Comparison of ENCODE assay signal across 21 cellular contexts in the genomic region with DNA sequence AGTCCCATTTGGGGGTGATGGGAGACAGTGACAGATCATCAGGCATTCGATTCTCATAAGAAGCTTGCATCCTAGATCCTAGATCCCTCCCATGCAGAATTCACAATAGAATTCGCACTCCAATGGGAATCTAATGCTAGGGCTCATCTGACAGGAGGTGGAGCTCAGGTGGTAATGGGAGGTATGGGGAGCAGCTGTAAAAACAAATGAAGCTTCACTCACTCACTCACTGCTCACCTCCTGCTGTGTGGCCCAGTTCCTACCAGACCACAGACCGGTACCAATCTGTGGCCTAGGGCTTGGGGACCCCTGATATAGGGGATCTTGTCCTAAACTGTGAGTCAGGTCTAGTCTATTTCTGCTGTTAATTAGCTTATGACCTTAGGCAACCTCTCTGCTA.
"Had no signal": no experiment of that assay in that cellular context is flagged by ENCODE, and none has a peak within 500 bp of the region (broad histone marks: within the 10 kb centered on the region; RNA-seq: fewer than 3 reads in every experiment).

No MANE protein-coding gene starts in this region.

- H3K4me2 ChIP-seq: hepatocyte had no signal

- H3K36me3 Mint-ChIP-seq: activated CD4-positive, alpha-beta memory T cell treated with anti-CD3 and anti-CD28 coated beads for 36 hours; activated naive CD8-positive, alpha-beta T cell; mesothelial cell of epicardium had no signal

- DNase-seq: activated B cell treated with CpG ODN at 0.5 μM for 24 hours; activated CD4-positive, alpha-beta memory T cell treated with anti-CD3 and anti-CD28 coated beads for 36 hours; activated CD4-positive, alpha-beta T cell treated with anti-CD3 and anti-CD28 coated beads for 4 hours; caudate nucleus; colonic mucosa; left colon; nephron progenitor cell; nucleus accumbens; stimulated activated naive CD8-positive, alpha-beta T cell treated with anti-CD3 and anti-CD28 coated beads, Interleukin-15, Interleukin-2, amounts not matched to agents 100 U/mL and 50 U/mL, for 24 hours; substantia nigra; T-helper 9 cell; tibial artery had no signal

- H3K79me2 ChIP-seq: hepatocyte had no signal

- H2AFZ ChIP-seq: hepatocyte had no signal

- H3K4me3 Mint-ChIP-seq: activated B cell treated with CpG ODN at 0.5 μM for 24 hours; activated CD4-positive, alpha-beta memory T cell treated with anti-CD3 and anti-CD28 coated beads for 36 hours; activated naive CD8-positive, alpha-beta T cell; mesothelial cell of epicardium; nephron progenitor cell had no signal

- H3K27ac Mint-ChIP-seq: activated B cell treated with CpG ODN at 0.5 μM for 24 hours; activated CD4-positive, alpha-beta memory T cell treated with anti-CD3 and anti-CD28 coated beads for 36 hours; activated naive CD8-positive, alpha-beta T cell; nephron progenitor cell had no signal

- ATAC-seq: left colon; stimulated activated naive CD8-positive, alpha-beta T cell treated with anti-CD3 and anti-CD28 coated beads, Interleukin-15, Interleukin-2, amounts not matched to agents 100 U/mL and 50 U/mL, for 24 hours had no signal

- H3K9me3 Mint-ChIP-seq: activated B cell treated with CpG ODN at 0.5 μM for 24 hours; activated CD4-positive, alpha-beta memory T cell treated with anti-CD3 and anti-CD28 coated beads for 36 hours; mesothelial cell of epicardium; nephron progenitor cell had no signal

- H3K27ac ChIP-seq: colonic mucosa, foreskin keratinocyte, prostate gland, vagina had no signal

- H3K4me1 ChIP-seq: colonic mucosa, prostate gland, right atrium auricular region, vagina had no signal

- H3K4me3 ChIP-seq: colonic mucosa, hepatocyte, lung, prostate gland, right atrium auricular region, skin epidermis, tibial artery, vagina had no signal

- H3K36me3 ChIP-seq: colonic mucosa, prostate gland, right atrium auricular region, tibial artery, vagina had no signal

- H3K4me1 Mint-ChIP-seq: activated B cell treated with CpG ODN at 0.5 μM for 24 hours, nephron progenitor cell had no signal

- H3K9me3 ChIP-seq: colonic mucosa, prostate gland, right atrium auricular region, tibial artery, vagina had no signal

- H3K27me3 ChIP-seq: colonic mucosa, foreskin keratinocyte, hepatocyte, right atrium auricular region, tibial artery, vagina had no signal
